25 cellular contexts compared by ENCODE assay signal in the genomic region with DNA sequence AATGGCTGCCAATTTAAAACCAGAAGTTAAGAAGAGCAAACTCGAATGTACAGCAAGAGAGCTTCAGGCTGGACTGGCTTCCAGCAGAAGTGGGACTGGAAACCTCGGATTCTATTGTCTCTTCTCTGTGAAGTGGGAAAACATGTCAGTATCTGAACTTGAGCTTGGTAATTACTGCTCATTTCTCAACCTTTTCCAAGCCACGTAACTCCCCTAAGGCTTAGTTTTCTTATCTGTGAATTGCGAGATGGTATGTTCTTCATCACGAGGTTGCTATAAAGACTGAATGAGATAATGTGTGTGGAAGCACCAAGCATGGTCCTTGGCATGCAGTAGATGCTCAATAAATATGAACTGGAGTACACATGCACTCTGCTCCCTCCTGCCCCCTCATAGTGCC.
A peak's percentile ranks its signal among the peaks of the same experiment; 100 is the strongest.
DNase-seq lines count a peak whose midpoint lies in the region; FAIRE-seq and TF ChIP-seq lines count a peak whose summit lies in the region.
"Had no signal": no experiment of that assay in that cellular context is flagged by ENCODE, and none has a peak within 500 bp of the region (broad histone marks: within the 10 kb centered on the region; RNA-seq: fewer than 3 reads in every experiment).

No MANE protein-coding gene starts in this region.

- TF ChIP-seq CTCF in HEK293 (tag by site-specific recombination; IDR thresholded peaks at IDR 0.05): no peak
- TF ChIP-seq CTCF in PC-9 (conservative IDR thresholded peaks at IDR 0.05): no peak
- TF ChIP-seq CTCF in bronchial epithelial cell (IDR thresholded peaks at IDR 0.05; ENCODE audit: insufficient read depth, low read length, severe bottlenecking): no peak
- no peak for TF ChIP-seq CTCF in nephron (IDR thresholded peaks at IDR 0.05; ENCODE audit: unreplicated experiment in 3 of 3)
- TF ChIP-seq CTCF in mammary epithelial cell (conservative IDR thresholded peaks at IDR 0.05 in 1 of 2, IDR thresholded peaks at IDR 0.05 in 1 of 2; ENCODE audit: extremely low read depth in 1 of 2, insufficient read depth in 1 of 2, low read depth in 1 of 2, low read length in 2 of 2): no peak

- peaks cover 28% of the 10 kb centered on the region; the same call in 1 of the 2 replicates for H3K27me3 ChIP-seq in PC-9 (ENCODE audit: insufficient read depth, low read depth)
- H3K27me3 ChIP-seq in bronchial epithelial cell (ENCODE audit: control insufficient read depth, insufficient read depth, low read length): peaks cover 5% of the 10 kb centered on the region
- H3K27me3 ChIP-seq in mammary epithelial cell (ENCODE audit: insufficient read depth, low read length): no peaks in the 10 kb centered on the region
- no peaks in the 10 kb centered on the region for H3K27me3 ChIP-seq in small intestine (ENCODE audit: control insufficient read depth in 2 of 2, insufficient read depth in 2 of 2, low read length in 2 of 2)
- H3K27me3 ChIP-seq: BLaER1 had no signal

- H4K20me1 ChIP-seq in PC-9 (ENCODE audit: insufficient read depth) (no peaks in the 10 kb centered on the region), mammary epithelial cell (ENCODE audit: insufficient read depth, low read length) (no peaks in the 10 kb centered on the region)
- H4K20me1 ChIP-seq: BLaER1 had no signal

- WGBS in mammary epithelial cell (ENCODE audit: low coverage, missing lambda C conversion rate): 18% methylated on average over 5 of the region's 5 CpGs
- WGBS in small intestine, 3 donors: 54 to 81% (median 62%) methylated on average over 5 of the region's 5 CpGs

- DNase-seq in PC-9 (no peak), bronchial epithelial cell (ENCODE audit: low read depth) (no peak), mammary epithelial cell (no peak), substantia nigra (lab: John Stamatoyannopoulos, UW) (no peak), small intestine (no peak)
- DNase-seq in stimulated activated CD4-positive, alpha-beta T cell treated with anti-CD3 and anti-CD28 coated beads, Interleukin-1b, Interleukin-23, amount 100 ng/mL, for 48 hours: no peak
- DNase-seq: Caco-2; CD4-positive, CD25-positive, alpha-beta regulatory T cell; CD8-positive, alpha-beta T cell; DMS153; EL; GDM1; GM23248; H7; HCEC 1CT had no signal

- peak; percentile 87 for FAIRE-seq in bronchial epithelial cell (lab: Jason Lieb, UNC)
- FAIRE-seq in small intestine (lab: Jason Lieb, UNC): no peak
- FAIRE-seq: A204.1, GM12878, GM19239, H1 had no signal

- H3K9me3 Mint-ChIP-seq in nephron: no peaks in the 10 kb centered on the region
- H3K9me3 Mint-ChIP-seq: CD8-positive, alpha-beta T cell had no signal

- H3K27ac ChIP-seq in HEK293 (ENCODE audit: extremely low read depth, low read depth, low read length): no peak overlapping the region
- no peak overlapping the region for H3K27ac ChIP-seq in PC-9
- H3K27ac ChIP-seq in mammary epithelial cell (ENCODE audit: insufficient read depth, low read depth, low read length): no peak overlapping the region
- H3K27ac ChIP-seq in substantia nigra (ENCODE audit: low read depth, low read length, poor library complexity, severe bottlenecking): no peak overlapping the region
- H3K27ac ChIP-seq in small intestine (ENCODE audit: low read depth in 1 of 2, low read length in 1 of 2): no peak overlapping the region
- H3K27ac ChIP-seq: 22Rv1, BLaER1, C4-2B, GM23248 had no signal

- H3K36me3 ChIP-seq in HEK293 (ENCODE audit: control insufficient read depth in 2 of 2, insufficient read depth in 1 of 2, low read length in 2 of 2): no peaks in the 10 kb centered on the region
- no peaks in the 10 kb centered on the region for H3K36me3 ChIP-seq in PC-9 (ENCODE audit: low read depth)
- H3K36me3 ChIP-seq in bronchial epithelial cell (ENCODE audit: control insufficient read depth, insufficient read depth, low read length): no peaks in the 10 kb centered on the region
- H3K36me3 ChIP-seq in mammary epithelial cell (ENCODE audit: insufficient read depth, low read length): no peaks in the 10 kb centered on the region
- H3K36me3 ChIP-seq in small intestine (ENCODE audit: control insufficient read depth in 2 of 2, insufficient read depth in 2 of 2, low read length in 2 of 2): no peaks in the 10 kb centered on the region
- H3K36me3 ChIP-seq: BLaER1 had no signal

- H3K4me1 Mint-ChIP-seq in nephron: peaks cover 34% of the 10 kb centered on the region
- H3K4me1 Mint-ChIP-seq: B cell; CD4-positive, CD25-positive, alpha-beta regulatory T cell had no signal

- H3K4me1 ChIP-seq in HEK293 (ENCODE audit: control insufficient read depth, insufficient read depth, low read length) (no peaks in the 10 kb centered on the region), PC-9 (replicated peaks; ENCODE audit: insufficient read depth) (no peaks in the 10 kb centered on the region), mammary epithelial cell (ENCODE audit: insufficient read depth, low read length) (no peaks in the 10 kb centered on the region), small intestine (ENCODE audit: control insufficient read depth in 2 of 2, insufficient read depth in 1 of 2, low read depth in 1 of 2, low read length in 1 of 2) (no peaks in the 10 kb centered on the region)
- H3K4me1 ChIP-seq: BLaER1, Caco-2 had no signal

- H3K9me2 ChIP-seq in PC-9 (ENCODE audit: insufficient read depth): no peaks in the 10 kb centered on the region

- in situ Hi-C loops in mammary epithelial cell (cut with MboI; ENCODE audit: low sequenced_read_pairs in 2 of 2): no loop called here

- H3K79me2 ChIP-seq in PC-9 (ENCODE audit: low read depth) (no peaks in the 10 kb centered on the region), mammary epithelial cell (ENCODE audit: insufficient read depth, low read length) (no peaks in the 10 kb centered on the region)

- intact Hi-C loops in PC-9 (cut with micrococcal nuclease; ENCODE audit: unreplicated experiment) (no loop called here), mammary epithelial cell (cut with micrococcal nuclease) (no loop called here)

- CTCF ChIA-PET in HEK293 (lab: Yijun Ruan, JAX) (interaction anchor here (0.7 to 0.9 kb wide), 2 partner anchors 19 to 63 kb away, joined by 3 to 4 read pairs; no protein-coding TSS in a partner anchor), PC-9 (lab: Charles Lee) (no interaction called here), mammary epithelial cell (lab: Charles Lee; ENCODE audit: low non-redundant PET) (no interaction called here)

- POLR2A ChIA-PET in HEK293 (lab: Yijun Ruan, JAX): no interaction called here
- POLR2A ChIA-PET in PC-9 (lab: Charles Lee; ENCODE audit: unreplicated experiment): no interaction called here

- no peak overlapping the region for H3K9ac ChIP-seq in mammary epithelial cell (ENCODE audit: insufficient read depth, low read length)
- H3K9ac ChIP-seq: BLaER1, GM23248 had no signal

- no peak overlapping the region for H3K4me3 Mint-ChIP-seq in nephron
- H3K4me3 Mint-ChIP-seq: B cell; CD4-positive, CD25-positive, alpha-beta regulatory T cell; CD8-positive, alpha-beta T cell had no signal

- H2AFZ ChIP-seq in PC-9: peak overlapping the region; percentile 23; the same call in 1 of the 2 replicates
- H2AFZ ChIP-seq in mammary epithelial cell (ENCODE audit: low read depth, low read length): no peak overlapping the region
- H2AFZ ChIP-seq: GM23248 had no signal

- BruUV-seq in PC-9 (replicated peaks; lab: Mats Ljungman, UMichigan) (no TSS peak), mammary epithelial cell (replicated peaks; lab: Mats Ljungman, UMichigan) (no TSS peak)

- H3F3A ChIP-seq in PC-9 (ENCODE audit: insufficient read depth, low read depth): no peaks in the 10 kb centered on the region

- H3K27ac Mint-ChIP-seq in nephron: peak overlapping the region in 2 of 3 experiments; percentile 7 to 43
- H3K27ac Mint-ChIP-seq: B cell; CD4-positive, CD25-positive, alpha-beta regulatory T cell; CD8-positive, alpha-beta T cell had no signal

- H3K27me3 Mint-ChIP-seq in nephron (ENCODE audit: low read depth): peaks cover 5% of the 10 kb centered on the region

- H3K4me3 ChIP-seq in HEK293 (ENCODE audit: low read depth, low read length): no peak overlapping the region
- H3K4me3 ChIP-seq in PC-9: no peak overlapping the region
- no peak overlapping the region for H3K4me3 ChIP-seq in bronchial epithelial cell (ENCODE audit: low read depth, low read length)
- H3K4me3 ChIP-seq in mammary epithelial cell (replicated peaks in 1 of 3; ENCODE audit: insufficient read depth in 1 of 3, low read depth in 2 of 3, low read length in 3 of 3): no peak overlapping the region
- H3K4me3 ChIP-seq in small intestine (ENCODE audit: low read depth in 1 of 2, low read length in 2 of 2): no peak overlapping the region
- H3K4me3 ChIP-seq: BLaER1, GM12878, GM23248 had no signal

- no peak overlapping the region for H3K4me2 ChIP-seq in PC-9
- no peak overlapping the region for H3K4me2 ChIP-seq in mammary epithelial cell (ENCODE audit: insufficient read depth, low read depth, low read length)
- H3K4me2 ChIP-seq: BLaER1 had no signal

- H3K36me3 Mint-ChIP-seq in nephron (ENCODE audit: low read depth): no peaks in the 10 kb centered on the region
- H3K36me3 Mint-ChIP-seq: CD4-positive, CD25-positive, alpha-beta regulatory T cell; CD8-positive, alpha-beta T cell had no signal

- dilution Hi-C loops in mammary epithelial cell (cut with HindIII; ENCODE audit: low sequenced_read_pairs): no loop called here

- H3K9me3 ChIP-seq in HEK293 (ENCODE audit: control insufficient read depth, insufficient read depth, low read depth, low read length): no peaks in the 10 kb centered on the region
- H3K9me3 ChIP-seq in PC-9 (ENCODE audit: insufficient read depth, low read depth): no peaks in the 10 kb centered on the region
- H3K9me3 ChIP-seq in mammary epithelial cell (replicated peaks; ENCODE audit: insufficient read depth, low read length): no peaks in the 10 kb centered on the region
- H3K9me3 ChIP-seq in small intestine (ENCODE audit: control insufficient read depth, low read depth): no peaks in the 10 kb centered on the region
- H3K9me3 ChIP-seq: BLaER1, Caco-2 had no signal

TF ChIP-seq in HEK293, 187 proteins besides CTCF, POLR2A, EP300 and RAD21:
- TF ChIP-seq ZNF664 (tag by site-specific recombination; IDR thresholded peaks at IDR 0.05) (peak; percentile 41; the same call in 1 of the 2 replicates), ZNF596 (tag by site-specific recombination; IDR thresholded peaks at IDR 0.05) (no peak)
